Comparison of ENCODE assay signal across 19 cellular contexts in the genomic region with DNA sequence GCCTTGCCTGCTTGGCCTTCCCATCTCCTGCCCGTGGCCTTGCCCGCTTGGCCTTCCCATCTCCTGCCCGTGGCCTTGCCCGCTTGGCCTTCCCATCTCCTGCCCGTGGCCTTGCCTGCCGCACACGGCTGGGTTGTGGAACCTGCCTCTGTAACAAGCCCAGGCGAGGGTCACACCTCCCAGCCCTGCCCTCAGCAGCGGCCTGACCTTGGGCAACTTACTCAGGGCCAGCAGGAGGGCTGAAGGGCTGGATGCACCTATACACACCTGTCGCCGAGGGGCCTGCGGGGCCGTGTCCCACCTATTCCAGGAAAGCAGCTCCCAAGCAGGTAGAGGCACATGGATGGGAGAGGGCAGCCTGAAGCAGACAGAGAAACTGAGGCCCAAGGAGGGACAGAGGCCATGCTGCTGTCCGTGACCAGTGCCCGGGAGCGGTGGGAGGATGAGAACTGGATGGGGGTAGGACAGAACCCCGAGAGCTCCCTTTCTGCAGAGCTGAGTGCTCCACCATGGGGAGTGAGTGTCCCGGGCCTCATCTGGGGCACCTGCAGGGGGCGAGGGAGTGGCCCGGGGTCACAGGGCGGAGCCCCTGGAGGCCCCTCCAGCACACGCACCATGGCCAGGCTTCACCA.
DNase-seq lines count a peak whose midpoint lies in the region; ATAC-seq, FAIRE-seq and TF ChIP-seq lines count a peak whose summit lies in the region.
"Had no signal": no experiment of that assay in that cellular context is flagged by ENCODE, and none has a peak within 500 bp of the region (broad histone marks: within the 10 kb centered on the region; RNA-seq: fewer than 3 reads in every experiment).

No MANE protein-coding gene starts in this region.

- in situ Hi-C loops in HepG2 (cut with HindIII; ENCODE audit: extremely low pct_ligation_motif_present, low pct_unique_long_range_greater_than_20kb): no loop called here

- H3K27me3 Mint-ChIP-seq in activated naive CD8-positive, alpha-beta T cell treated with anti-CD3 and anti-CD28 coated beads, Interleukin-2, amount 10 ng/mL, durations not matched to agents 7 days and 5 days: no peaks in the 10 kb centered on the region
- H3K27me3 Mint-ChIP-seq in activated naive CD8-positive, alpha-beta T cell treated with anti-CD3 and anti-CD28 coated beads, Interleukin-2, amount 50 U/mL, for 24 hours: no peaks in the 10 kb centered on the region

- H3K79me2 ChIP-seq in HepG2 (ENCODE audit: insufficient read depth, low read length): no peaks in the 10 kb centered on the region

- H3K4me3 Mint-ChIP-seq in activated naive CD8-positive, alpha-beta T cell treated with anti-CD3 and anti-CD28 coated beads, Interleukin-2, amount 10 ng/mL, durations not matched to agents 7 days and 5 days: no peak overlapping the region
- H3K4me3 Mint-ChIP-seq in activated naive CD8-positive, alpha-beta T cell treated with anti-CD3 and anti-CD28 coated beads, Interleukin-2, amount 50 U/mL, for 24 hours: no peak overlapping the region

- no peak overlapping the region for H3K9ac ChIP-seq in HepG2 (ENCODE audit: insufficient read depth, low read depth, low read length)

- CTCF ChIA-PET in HepG2 (lab: Yijun Ruan, JAX; ENCODE audit: low intra/inter-chr PET ratio, low total read pairs): no interaction called here

- no peak for TF ChIP-seq RAD21 in HepG2 (CRISPR knock-in tag; IDR thresholded peaks at IDR 0.05)

- intact Hi-C loops in Right ventricle myocardium superior (cut with DNase I): no loop called here
- intact Hi-C loops in HepG2 (cut with micrococcal nuclease; ENCODE audit: unreplicated experiment): no loop called here

- no peaks in the 10 kb centered on the region for H3K4me1 ChIP-seq in HepG2 (ENCODE audit: insufficient read depth, low read length)
- H3K4me1 ChIP-seq in SJCRH30: peaks cover 8% of the 10 kb centered on the region; the same call in 1 of the 2 replicates

- no peak for TF ChIP-seq CTCF in HepG2 (CRISPR knock-in tag; IDR thresholded peaks at IDR 0.05)

- no peak for FAIRE-seq in HepG2 (lab: Jason Lieb, UNC)
- peak; percentile 98 for FAIRE-seq in urothelium cell line (lab: Jason Lieb, UNC)
- FAIRE-seq: H1 had no signal

- H3K36me3 ChIP-seq in HepG2 (replicated peaks in 1 of 2; ENCODE audit: control insufficient read depth in 1 of 2, insufficient read depth in 2 of 2, low read length in 2 of 2) (peaks cover 1 to 7% of the 10 kb centered on the region in 2 experiments; a peak in 2 of 5 replicates), SJCRH30 (no peaks in the 10 kb centered on the region)

- POLR2A ChIA-PET in activated naive CD8-positive, alpha-beta T cell treated with anti-CD3 and anti-CD28 coated beads, Interleukin-2, amount 10 ng/mL, durations not matched to agents 7 days and 5 days (lab: Charles Lee): no interaction called here
- POLR2A ChIA-PET in HepG2 (lab: Yijun Ruan, JAX): no interaction called here

- H3K27me3 ChIP-seq in HepG2 (ENCODE audit: control insufficient read depth in 1 of 2, insufficient read depth in 2 of 2, low read length in 2 of 2) (no peaks in the 10 kb centered on the region), SJCRH30 (no peaks in the 10 kb centered on the region)

- H3K9me3 Mint-ChIP-seq in activated naive CD8-positive, alpha-beta T cell treated with anti-CD3 and anti-CD28 coated beads, Interleukin-2, amount 10 ng/mL, durations not matched to agents 7 days and 5 days: no peaks in the 10 kb centered on the region
- no peaks in the 10 kb centered on the region for H3K9me3 Mint-ChIP-seq in activated naive CD8-positive, alpha-beta T cell treated with anti-CD3 and anti-CD28 coated beads, Interleukin-2, amount 50 U/mL, for 24 hours

- H3K9me3 ChIP-seq in HepG2 (ENCODE audit: low read length) (no peaks in the 10 kb centered on the region), SJCRH30 (replicated peaks) (no peaks in the 10 kb centered on the region)

- no peak for DNase-seq in activated naive CD8-positive, alpha-beta T cell treated with anti-CD3 and anti-CD28 coated beads, Interleukin-2, amount 10 ng/mL, durations not matched to agents 7 days and 5 days
- DNase-seq in activated naive CD8-positive, alpha-beta T cell treated with anti-CD3 and anti-CD28 coated beads, Interleukin-2, amount 50 U/mL, for 24 hours: no peak
- DNase-seq in Right ventricle myocardium superior (peak; percentile 30), HepG2 (ENCODE audit: low spot score) (no peak), urothelium cell line (ENCODE audit: low spot score) (no peak), SJCRH30 (no peak), SIG-M5 (lab: John Stamatoyannopoulos, UW) (no peak)
- DNase-seq: AML-193, DMS79 treated with DMSO at 0.1 percent for 48 hours, KG1, NCI-H1417 treated with DMSO at 0.1 percent for 48 hours, NCI-H2029, NCI-H345, NCI-H524 treated with DMSO at 0.1 percent for 48 hours, PC-3, RPMI8226 had no signal

- peaks cover 4% of the 10 kb centered on the region for H3K36me3 Mint-ChIP-seq in activated naive CD8-positive, alpha-beta T cell treated with anti-CD3 and anti-CD28 coated beads, Interleukin-2, amount 10 ng/mL, durations not matched to agents 7 days and 5 days
- no peaks in the 10 kb centered on the region for H3K36me3 Mint-ChIP-seq in activated naive CD8-positive, alpha-beta T cell treated with anti-CD3 and anti-CD28 coated beads, Interleukin-2, amount 50 U/mL, for 24 hours (ENCODE audit: low read depth)

- no peak overlapping the region for H2AFZ ChIP-seq in HepG2 (ENCODE audit: low read length)

- no peaks in the 10 kb centered on the region for H4K20me1 ChIP-seq in HepG2 (ENCODE audit: insufficient read depth, low read length)

- peak overlapping the region; percentile 54 for H3K27ac Mint-ChIP-seq in activated naive CD8-positive, alpha-beta T cell treated with anti-CD3 and anti-CD28 coated beads, Interleukin-2, amount 10 ng/mL, durations not matched to agents 7 days and 5 days
- H3K27ac Mint-ChIP-seq in activated naive CD8-positive, alpha-beta T cell treated with anti-CD3 and anti-CD28 coated beads, Interleukin-2, amount 50 U/mL, for 24 hours: no peak overlapping the region

- H3K4me1 Mint-ChIP-seq in activated naive CD8-positive, alpha-beta T cell treated with anti-CD3 and anti-CD28 coated beads, Interleukin-2, amount 10 ng/mL, durations not matched to agents 7 days and 5 days: peaks cover 22% of the 10 kb centered on the region
- peaks cover 16% of the 10 kb centered on the region for H3K4me1 Mint-ChIP-seq in activated naive CD8-positive, alpha-beta T cell treated with anti-CD3 and anti-CD28 coated beads, Interleukin-2, amount 50 U/mL, for 24 hours

- H3K4me2 ChIP-seq in HepG2 (ENCODE audit: low read depth, low read length): no peak overlapping the region

- H3K4me3 ChIP-seq in HepG2 (replicated peaks in 1 of 3; ENCODE audit: insufficient read depth in 1 of 3, low read depth in 2 of 3, low read length in 3 of 3) (no peak overlapping the region), SJCRH30 (no peak overlapping the region)

- BruUV-seq in HepG2 (replicated peaks; lab: Mats Ljungman, UMichigan): no TSS peak

- TF ChIP-seq EP300 in HepG2 (IDR thresholded peaks at IDR 0.05; ENCODE audit: low read depth in 2 of 2, low read length in 2 of 2): no peak
- no peak for TF ChIP-seq EP300 in HepG2 (CRISPR knock-in tag; IDR thresholded peaks at IDR 0.05; ENCODE audit: borderline replicate concordance)

- 99% methylated on average over 14 of the region's 22 CpGs for WGBS in HepG2 (ENCODE audit: low lambda C conversion rate)

- ATAC-seq in activated naive CD8-positive, alpha-beta T cell treated with anti-CD3 and anti-CD28 coated beads, Interleukin-2, amount 10 ng/mL, durations not matched to agents 7 days and 5 days (ENCODE audit: low read depth): no peak
- ATAC-seq in activated naive CD8-positive, alpha-beta T cell treated with anti-CD3 and anti-CD28 coated beads, Interleukin-2, amount 50 U/mL, for 24 hours: no peak
- no peak for ATAC-seq in Right ventricle myocardium superior (ENCODE audit: poor library complexity)
- no peak for ATAC-seq in HepG2
- no peak for ATAC-seq in HG03442 (IDR thresholded peaks at IDR 0.05; ENCODE audit: unreplicated experiment)
- ATAC-seq: PC-3 had no signal

- TF ChIP-seq POLR2A in HepG2 (IDR thresholded peaks at IDR 0.05; ENCODE audit: insufficient read depth in 1 of 2, low read depth in 2 of 2, low read length in 2 of 2): no peak

- H3K27ac ChIP-seq in HepG2 (ENCODE audit: extremely low read length, insufficient read depth, low read length) (no peak overlapping the region), SJCRH30 (no peak overlapping the region)
- H3K27ac ChIP-seq: 22Rv1 had no signal

TF ChIP-seq in HepG2, 621 proteins besides CTCF, POLR2A, EP300 and RAD21 (continues in another document):
- TF ChIP-seq, protein P1, sequence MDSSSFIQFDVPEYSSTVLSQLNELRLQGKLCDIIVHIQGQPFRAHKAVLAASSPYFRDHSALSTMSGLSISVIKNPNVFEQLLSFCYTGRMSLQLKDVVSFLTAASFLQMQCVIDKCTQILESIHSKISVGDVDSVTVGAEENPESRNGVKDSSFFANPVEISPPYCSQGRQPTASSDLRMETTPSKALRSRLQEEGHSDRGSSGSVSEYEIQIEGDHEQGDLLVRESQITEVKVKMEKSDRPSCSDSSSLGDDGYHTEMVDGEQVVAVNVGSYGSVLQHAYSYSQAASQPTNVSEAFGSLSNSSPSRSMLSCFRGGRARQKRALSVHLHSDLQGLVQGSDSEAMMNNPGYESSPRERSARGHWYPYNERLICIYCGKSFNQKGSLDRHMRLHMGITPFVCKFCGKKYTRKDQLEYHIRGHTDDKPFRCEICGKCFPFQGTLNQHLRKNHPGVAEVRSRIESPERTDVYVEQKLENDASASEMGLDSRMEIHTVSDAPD (CRISPR knock-in tag; IDR thresholded peaks at IDR 0.05): no peak
